ENCODE assay signal across 26 cellular contexts in the genomic region with DNA sequence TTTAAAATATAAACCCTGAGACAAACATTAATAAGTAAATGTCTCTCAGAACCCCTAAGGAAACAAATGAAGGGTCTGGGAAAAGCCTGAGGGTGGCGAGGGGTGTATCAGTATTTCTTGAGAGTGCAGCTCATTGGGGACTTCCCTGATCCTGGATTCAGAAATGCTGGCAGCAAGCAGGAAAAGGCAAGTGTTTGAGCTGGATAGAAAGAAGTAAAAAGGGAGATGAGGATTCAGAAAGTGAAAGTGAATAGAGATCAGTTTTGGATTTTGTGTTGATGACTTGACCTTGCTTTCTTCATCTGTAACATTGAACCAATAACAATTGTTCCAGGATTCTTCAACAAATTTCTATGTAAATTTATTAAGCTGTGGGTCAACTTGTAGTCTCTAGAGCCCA.
DNase-seq lines count a peak whose midpoint lies in the region; ATAC-seq, FAIRE-seq and TF ChIP-seq lines count a peak whose summit lies in the region.
"Had no signal": no experiment of that assay in that cellular context is flagged by ENCODE, and none has a peak within 500 bp of the region (broad histone marks: within the 10 kb centered on the region; RNA-seq: fewer than 3 reads in every experiment).

No MANE protein-coding gene starts in this region.

- no peak for TF ChIP-seq RAD21 in SK-N-SH (IDR thresholded peaks at IDR 0.05; ENCODE audit: low read length)

- H3K9me3 ChIP-seq in SK-N-SH (no peaks in the 10 kb centered on the region), esophagus squamous epithelium (no peaks in the 10 kb centered on the region), osteoblast (ENCODE audit: low read depth, low read length) (no peaks in the 10 kb centered on the region), uterus (no peaks in the 10 kb centered on the region)
- H3K9me3 ChIP-seq: gastroesophageal sphincter, lower lobe of right lung, sigmoid colon, SJSA1 had no signal

- H3K36me3 ChIP-seq in SK-N-SH (replicated peaks in 1 of 2; ENCODE audit: control insufficient read depth in 1 of 2, insufficient read depth in 2 of 2, low read length in 1 of 2) (no peaks in the 10 kb centered on the region), esophagus squamous epithelium (no peaks in the 10 kb centered on the region), osteoblast (ENCODE audit: insufficient read depth, low read length) (no peaks in the 10 kb centered on the region), uterus (no peaks in the 10 kb centered on the region)
- H3K36me3 ChIP-seq: gastroesophageal sphincter, lower lobe of right lung, neural progenitor cell, sigmoid colon, SJSA1 had no signal

- H3K9ac ChIP-seq in SK-N-SH: peak overlapping the region; percentile 11; the same call in 1 of the 2 replicates
- H3K9ac ChIP-seq: neural progenitor cell had no signal

- ATAC-seq in HG03520 (IDR thresholded peaks at IDR 0.05; ENCODE audit: unreplicated experiment): no peak
- ATAC-seq: activated CD8-positive, alpha-beta memory T cell treated with anti-CD3 and anti-CD28 coated beads, Interleukin-2, amount 10 ng/mL, durations not matched to agents 7 days and 5 days; CD8-positive, alpha-beta T cell; gastroesophageal sphincter; T-helper 17 cell had no signal

- peaks cover 0 to 4% of the 10 kb centered on the region in 2 experiments; a peak in 2 of 4 replicates for H3K4me1 ChIP-seq in SK-N-SH (ENCODE audit: control insufficient read depth in 1 of 2, insufficient read depth in 2 of 2, low read depth in 1 of 2, low read length in 1 of 2)
- H3K4me1 ChIP-seq in esophagus squamous epithelium: peaks cover 13 to 44% (median 22%) of the 10 kb centered on the region in 3 donors
- peaks cover 28% of the 10 kb centered on the region for H3K4me1 ChIP-seq in osteoblast (ENCODE audit: insufficient read depth, low read length)
- H3K4me1 ChIP-seq in uterus: no peaks in the 10 kb centered on the region

- 48% methylated on average over 1 of the region's 1 CpG for whole genome bisulfite sequencing in SK-N-SH (ENCODE audit: low lambda C conversion rate)
- 40 to 41% methylated on average over 1 of the region's 1 CpG for WGBS in esophagus squamous epithelium, 2 donors

- no peak for TF ChIP-seq POLR2A in esophagus squamous epithelium (IDR thresholded peaks at IDR 0.05)
- TF ChIP-seq POLR2A in uterus (IDR thresholded peaks at IDR 0.05): no peak

- H3K79me2 ChIP-seq in SK-N-SH (ENCODE audit: insufficient read depth) (no peaks in the 10 kb centered on the region), osteoblast (ENCODE audit: insufficient read depth, low read length) (no peaks in the 10 kb centered on the region)

- H3K9me2 ChIP-seq in SK-N-SH: no peaks in the 10 kb centered on the region

- H3K4me2 ChIP-seq in SK-N-SH: peak overlapping the region; percentile 30
- H3K4me2 ChIP-seq in osteoblast (ENCODE audit: insufficient read depth, low read length): peak overlapping the region; percentile 41
- H3K4me2 ChIP-seq: neural progenitor cell had no signal

- H3K27me3 ChIP-seq in SK-N-SH (ENCODE audit: insufficient read depth) (no peaks in the 10 kb centered on the region), esophagus squamous epithelium (no peaks in the 10 kb centered on the region), osteoblast (ENCODE audit: insufficient read depth, low read length) (peaks cover 7% of the 10 kb centered on the region), uterus (no peaks in the 10 kb centered on the region)
- H3K27me3 ChIP-seq: dorsolateral prefrontal cortex, gastroesophageal sphincter, neural progenitor cell, sigmoid colon, SJSA1 had no signal

- FAIRE-seq in GM18507 (lab: Jason Lieb, UNC): peak; percentile 56
- FAIRE-seq: astrocyte, G401.6, RCC 7860 had no signal

- peak overlapping the region in 1 of 2 experiments; percentile 36; a peak in 3 of 4 replicates for H3K27ac ChIP-seq in SK-N-SH (ENCODE audit: low read depth in 2 of 2, low read length in 1 of 2)
- H3K27ac ChIP-seq in esophagus squamous epithelium: peak overlapping the region; percentile 51 to 63 (median 56)
- H3K27ac ChIP-seq in osteoblast (ENCODE audit: low read depth, low read length): no peak overlapping the region
- peak overlapping the region in 1 of 2 donors; percentile 11 for H3K27ac ChIP-seq in uterus
- H3K27ac ChIP-seq: dorsolateral prefrontal cortex, gastroesophageal sphincter, lower lobe of right lung, neural progenitor cell, sigmoid colon, SJSA1 had no signal

- POLR2A ChIA-PET in SK-N-SH (lab: Yijun Ruan, JAX): no interaction called here

- intact Hi-C loops in esophagus squamous epithelium (cut with DNase I) (no loop called here), uterus (cut with DNase I; ENCODE audit: low total_unique reads) (no loop called here)

- H3K4me3 ChIP-seq in SK-N-SH (ENCODE audit: low read depth in 2 of 2, low read length in 1 of 2) (peak overlapping the region; percentile 18 to 21; a peak in 3 of 4 replicates), esophagus squamous epithelium (peak overlapping the region in 1 of 4 donors; percentile 1), osteoblast (ENCODE audit: insufficient read depth, low read length) (no peak overlapping the region), uterus (no peak overlapping the region)
- H3K4me3 ChIP-seq: dorsolateral prefrontal cortex, gastroesophageal sphincter, lower lobe of right lung, neural progenitor cell, sigmoid colon, SJSA1 had no signal

- H3F3A ChIP-seq in SK-N-SH (replicated peaks; ENCODE audit: insufficient read depth): peaks cover 8% of the 10 kb centered on the region

- CTCF ChIA-PET in SK-N-SH (lab: Yijun Ruan, JAX): no interaction called here

- H4K20me1 ChIP-seq in SK-N-SH (ENCODE audit: insufficient read depth) (no peaks in the 10 kb centered on the region), osteoblast (ENCODE audit: insufficient read depth, low read length) (no peaks in the 10 kb centered on the region)

- H2AFZ ChIP-seq in SK-N-SH (ENCODE audit: low read depth): peak overlapping the region; percentile 48
- no peak overlapping the region for H2AFZ ChIP-seq in osteoblast (ENCODE audit: low read length)
- H2AFZ ChIP-seq: neural progenitor cell had no signal

- TF ChIP-seq CTCF in SK-N-SH (IDR thresholded peaks at IDR 0.05) (no peak), esophagus squamous epithelium (IDR thresholded peaks at IDR 0.05) (no peak), osteoblast (IDR thresholded peaks at IDR 0.05; ENCODE audit: extremely low read depth, low read depth, low read length) (no peak), uterus (IDR thresholded peaks at IDR 0.05) (no peak)

- TF ChIP-seq EP300 in SK-N-SH (IDR thresholded peaks at IDR 0.05; ENCODE audit: borderline replicate concordance in 1 of 2, low read depth in 1 of 2, low read length in 1 of 2): no peak

- DNase-seq in GM18507 (ENCODE audit: extremely low spot score, insufficient read length, low read depth) (no peak), SK-N-SH (no peak), esophagus squamous epithelium (lab: John Stamatoyannopoulos, UW) (no peak), osteoblast (ENCODE audit: insufficient read length, low spot score, missing footprints) (no peak), uterus (no peak)
- DNase-seq in activated CD4-positive, alpha-beta T cell treated with anti-CD3 and anti-CD28 coated beads for 1 hour: no peak
- DNase-seq: activated CD4-positive, alpha-beta T cell treated with anti-CD3 and anti-CD28 coated beads for 48 hours; activated CD8-positive, alpha-beta memory T cell treated with anti-CD3 and anti-CD28 coated beads, Interleukin-2, amount 10 ng/mL, durations not matched to agents 7 days and 5 days; activated naive CD4-positive, alpha-beta T cell treated with anti-CD3 and anti-CD28 coated beads, Interleukin-2, amount 10 ng/mL, durations not matched to agents 7 days and 5 days; CD8-positive, alpha-beta T cell; dorsolateral prefrontal cortex; hypothalamus; lower lobe of right lung; NCI-H1436; NCI-H524; NK-92 treated with Interleukin-12 subunit alpha and Interleukin-12 subunit beta, amount 100 ng/mL, for 24 hours; sigmoid colon; stimulated activated CD4-positive, alpha-beta T cell treated with anti-CD3 and anti-CD28 coated beads, Interleukin-15, amount 100 ng/mL, for 24 hours; T-helper 17 cell had no signal

TF ChIP-seq in SK-N-SH, 30 proteins besides CTCF, POLR2A, EP300 and RAD21:
- TF ChIP-seq MEF2A (IDR thresholded peaks at IDR 0.05; ENCODE audit: borderline replicate concordance, low read depth) (no peak), TEAD4 (IDR thresholded peaks at IDR 0.05; ENCODE audit: borderline replicate concordance, insufficient read depth) (no peak), NFIC (IDR thresholded peaks at IDR 0.05; ENCODE audit: borderline replicate concordance) (no peak), POLR2AphosphoS5 (IDR thresholded peaks at IDR 0.05; ENCODE audit: low read depth, low read length) (no peak)
- TF ChIP-seq, protein P1, sequence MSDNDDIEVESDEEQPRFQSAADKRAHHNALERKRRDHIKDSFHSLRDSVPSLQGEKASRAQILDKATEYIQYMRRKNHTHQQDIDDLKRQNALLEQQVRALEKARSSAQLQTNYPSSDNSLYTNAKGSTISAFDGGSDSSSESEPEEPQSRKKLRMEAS (IDR thresholded peaks at IDR 0.05; ENCODE audit: low read depth): no peak
TF ChIP-seq in SK-N-SH: peak in this region for 0.

Comparison
In these comparisons a context has a peak if more than half of its experiments do, and no peak if none do; other contexts are left out.
1. H3K4me3 ChIP-seq: peak in SK-N-SH (2 of 2); none in osteoblast (single experiment) and uterus (0 of 2).